Comparison of ENCODE assay signal across 18 cellular contexts in genomic region chr5:62514510-62515119, GRCh38.
A peak's percentile ranks its signal among the peaks of the same experiment; 100 is the strongest.
DNase-seq lines count a peak whose midpoint lies in the region; ATAC-seq, FAIRE-seq and TF ChIP-seq lines count a peak whose summit lies in the region.
"Had no signal": no experiment of that assay in that cellular context is flagged by ENCODE, and none has a peak within 500 bp of the region (broad histone marks: within the 10 kb centered on the region; RNA-seq: fewer than 3 reads in every experiment).

No MANE protein-coding gene starts in this region.

- DNase-seq in HepG2 (ENCODE audit: low spot score), result no peak
- DNase-seq in right lobe of liver, result no peak
- DNase-seq in K562 (ENCODE audit: extremely low read depth in 1 of 4, low spot score in 3 of 4), result no peak
- DNase-seq in neural crest cell (ENCODE audit: low read depth, low spot score), result no peak
- DNase-seq in cardiac septum (ENCODE audit: low spot score), result no peak
- DNase-seq in A673 (ENCODE audit: low spot score), result no peak
- DNase-seq in CD4-positive, alpha-beta memory T cell, result no peak
- DNase-seq: 8988T; C1 segment of cervical spinal cord; Caco-2; CD8-positive, alpha-beta T cell; DMS153; DND-41; GM23248; H7; HCEC 1CT had no signal

- H3K4me2 ChIP-seq in HepG2 (ENCODE audit: low read depth, low read length) (no peak overlapping the region), K562 (ENCODE audit: insufficient read depth, low read length) (no peak overlapping the region)
- H3K4me2 ChIP-seq: A549 had no signal

- H3K27me3 Mint-ChIP-seq in neural crest cell (ENCODE audit: low read depth), result no peaks in the 10 kb centered on the region
- H3K27me3 Mint-ChIP-seq in CD4-positive, alpha-beta memory T cell, result no peaks in the 10 kb centered on the region

- H4K20me1 ChIP-seq in HepG2 (ENCODE audit: insufficient read depth, low read length), result no peaks in the 10 kb centered on the region
- H4K20me1 ChIP-seq in K562 (replicated peaks; ENCODE audit: control insufficient read depth, insufficient read depth, low read length), result no peaks in the 10 kb centered on the region

- H3K4me1 ChIP-seq in HepG2 (ENCODE audit: insufficient read depth, low read length), result no peaks in the 10 kb centered on the region
- H3K4me1 ChIP-seq in right lobe of liver, result no peaks in the 10 kb centered on the region
- H3K4me1 ChIP-seq in K562 (replicated peaks in 1 of 2; ENCODE audit: control insufficient read depth in 2 of 2, insufficient read depth in 2 of 2, low read length in 2 of 2), result no peaks in the 10 kb centered on the region
- no peaks in the 10 kb centered on the region for H3K4me1 ChIP-seq in A673 (ENCODE audit: insufficient read depth, low read length, poor library complexity, severe bottlenecking)
- H3K4me1 ChIP-seq in CD4-positive, alpha-beta memory T cell (ENCODE audit: insufficient read depth, low read length), result no peaks in the 10 kb centered on the region
- H3K4me1 ChIP-seq: A549, Caco-2 had no signal

- H3K9me3 Mint-ChIP-seq in neural crest cell, result no peaks in the 10 kb centered on the region
- no peaks in the 10 kb centered on the region for H3K9me3 Mint-ChIP-seq in CD4-positive, alpha-beta memory T cell
- H3K9me3 Mint-ChIP-seq: CD8-positive, alpha-beta T cell had no signal

- no peak overlapping the region for H3K4me3 ChIP-seq in HepG2 (replicated peaks in 1 of 3; ENCODE audit: insufficient read depth in 1 of 3, low read depth in 2 of 3, low read length in 3 of 3)
- H3K4me3 ChIP-seq in right lobe of liver, result no peak overlapping the region
- H3K4me3 ChIP-seq in K562, result no peak overlapping the region
- no peak overlapping the region for H3K4me3 ChIP-seq in A673 (ENCODE audit: low read depth, low read length, poor library complexity, severe bottlenecking)
- H3K4me3 ChIP-seq in CD4-positive, alpha-beta memory T cell (ENCODE audit: low read length in 2 of 2), result no peak overlapping the region
- H3K4me3 ChIP-seq: A549, GM23248 had no signal

- H3K27ac ChIP-seq in HepG2 (ENCODE audit: extremely low read length, insufficient read depth, low read length) (no peak overlapping the region), right lobe of liver (no peak overlapping the region), K562 (ENCODE audit: extremely low read depth, low read depth, low read length) (no peak overlapping the region), A673 (ENCODE audit: low read depth, low read length, poor library complexity, severe bottlenecking) (no peak overlapping the region)
- H3K27ac ChIP-seq in CD4-positive, alpha-beta memory T cell (ENCODE audit: low read depth, low read length), result no peak overlapping the region
- H3K27ac ChIP-seq: A549, GM23248 had no signal

- H3K36me3 ChIP-seq in HepG2 (replicated peaks in 1 of 2; ENCODE audit: control insufficient read depth in 1 of 2, insufficient read depth in 2 of 2, low read length in 2 of 2) (peaks cover 0 to 5% of the 10 kb centered on the region in 2 experiments; a peak in 1 of 5 replicates), right lobe of liver (no peaks in the 10 kb centered on the region), K562 (ENCODE audit: control insufficient read depth, insufficient read depth, low read length) (peaks cover 41% of the 10 kb centered on the region; the same call in 2 of the 3 replicates), A673 (ENCODE audit: insufficient read depth, low read length, poor library complexity, severe bottlenecking) (no peaks in the 10 kb centered on the region)
- H3K36me3 ChIP-seq in CD4-positive, alpha-beta memory T cell (ENCODE audit: insufficient read depth, low read length), result no peaks in the 10 kb centered on the region

- TF ChIP-seq CTCF in HepG2 (CRISPR knock-in tag; IDR thresholded peaks at IDR 0.05), result no peak
- TF ChIP-seq CTCF in right lobe of liver (IDR thresholded peaks at IDR 0.05), result no peak
- TF ChIP-seq CTCF in K562 (IDR thresholded peaks at IDR 0.05 in 2 of 3, conservative IDR thresholded peaks at IDR 0.05 in 1 of 3; ENCODE audit: insufficient read depth in 2 of 3, low read depth in 1 of 3, low read length in 3 of 3), result no peak
- no peak for TF ChIP-seq CTCF in neural crest cell (conservative IDR thresholded peaks at IDR 0.05)
- no peak for TF ChIP-seq CTCF in A673 (conservative IDR thresholded peaks at IDR 0.05; ENCODE audit: low read depth, low read length)

- no peaks in the 10 kb centered on the region for H3K4me1 Mint-ChIP-seq in neural crest cell
- H3K4me1 Mint-ChIP-seq in CD4-positive, alpha-beta memory T cell, result peaks cover 0 to 3% (median 0%) of the 10 kb centered on the region in 4 donors

- WGBS in HepG2 (ENCODE audit: low lambda C conversion rate), result 79% methylated on average over 6 of the region's 6 CpGs
- 72% methylated on average over 5 of the region's 6 CpGs for WGBS in right lobe of liver (ENCODE audit: insufficient coverage, low coverage, low lambda C conversion rate, missing lambda C conversion rate)
- 90% methylated on average over 4 of the region's 6 CpGs for WGBS in K562 (ENCODE audit: insufficient coverage, low coverage, missing lambda C conversion rate)

- no peak for FAIRE-seq in HepG2 (lab: Jason Lieb, UNC)
- FAIRE-seq in K562 (lab: Jason Lieb, UNC), result no peak
- FAIRE-seq: A549, H1 had no signal

- peak overlapping the region; percentile 35 for H3K27ac Mint-ChIP-seq in neural crest cell (ENCODE audit: unreplicated experiment)
- H3K27ac Mint-ChIP-seq in CD4-positive, alpha-beta memory T cell, result peak overlapping the region in 1 of 7 donors; percentile 29
- H3K27ac Mint-ChIP-seq: CD8-positive, alpha-beta T cell had no signal

- no peaks in the 10 kb centered on the region for H3K27me3 ChIP-seq in HepG2 (ENCODE audit: control insufficient read depth in 1 of 2, insufficient read depth in 2 of 2, low read length in 2 of 2)
- no peaks in the 10 kb centered on the region for H3K27me3 ChIP-seq in right lobe of liver
- H3K27me3 ChIP-seq in K562 (ENCODE audit: control insufficient read depth in 2 of 2, insufficient read depth in 2 of 2, low read length in 2 of 2), result no peaks in the 10 kb centered on the region
- H3K27me3 ChIP-seq in A673 (replicated peaks; ENCODE audit: insufficient read depth, low read depth, low read length, poor library complexity), result no peaks in the 10 kb centered on the region
- no peaks in the 10 kb centered on the region for H3K27me3 ChIP-seq in CD4-positive, alpha-beta memory T cell (ENCODE audit: insufficient read depth, low read length)

- TF ChIP-seq POLR2A in HepG2 (IDR thresholded peaks at IDR 0.05; ENCODE audit: insufficient read depth in 1 of 2, low read depth in 2 of 2, low read length in 2 of 2) (no peak), right lobe of liver (IDR thresholded peaks at IDR 0.05) (no peak), K562 (conservative IDR thresholded peaks at IDR 0.05) (no peak)

- H2AFZ ChIP-seq in HepG2 (ENCODE audit: low read length), result no peak overlapping the region
- no peak overlapping the region for H2AFZ ChIP-seq in K562 (ENCODE audit: low read depth, low read length)
- H2AFZ ChIP-seq: GM23248 had no signal

- peaks cover 11% of the 10 kb centered on the region for H3K36me3 Mint-ChIP-seq in neural crest cell (ENCODE audit: low read depth)
- H3K36me3 Mint-ChIP-seq in CD4-positive, alpha-beta memory T cell, result peaks cover 34 to 36% of the 10 kb centered on the region in 2 donors

- no peak for ATAC-seq in HepG2
- no peak for ATAC-seq in right lobe of liver
- no peak for ATAC-seq in K562
- ATAC-seq: A549; CD8-positive, alpha-beta T cell had no signal

- POLR2A ChIA-PET in HepG2 (lab: Yijun Ruan, JAX), result no interaction called here
- POLR2A ChIA-PET in K562 (lab: Yijun Ruan, JAX), result interaction anchor here (0.7 kb wide), 1 partner anchor 121 kb away, joined by 3 read pairs; no protein-coding TSS in a partner anchor
- POLR2A ChIA-PET in A673 (lab: Charles Lee; ENCODE audit: low non-redundant PET), result no interaction called here
- POLR2A ChIA-PET in CD4-positive, alpha-beta memory T cell (lab: Charles Lee; ENCODE audit: partially characterized antibody), result no interaction called here

- H3K9me1 ChIP-seq in K562 (ENCODE audit: control insufficient read depth, insufficient read depth, low read length), result no peaks in the 10 kb centered on the region

- H3K9me3 ChIP-seq in HepG2 (ENCODE audit: low read length) (no peaks in the 10 kb centered on the region), right lobe of liver (no peaks in the 10 kb centered on the region), K562 (replicated peaks; ENCODE audit: control insufficient read depth, insufficient read depth, low read depth, low read length) (no peaks in the 10 kb centered on the region), A673 (ENCODE audit: low read depth, low read length, poor library complexity, severe bottlenecking) (no peaks in the 10 kb centered on the region)
- H3K9me3 ChIP-seq in CD4-positive, alpha-beta memory T cell (ENCODE audit: control insufficient read depth in 1 of 2, low read length in 2 of 2), result no peaks in the 10 kb centered on the region
- H3K9me3 ChIP-seq: A549, Caco-2 had no signal

- TF ChIP-seq EP300 in HepG2 (IDR thresholded peaks at IDR 0.05; ENCODE audit: low read depth in 2 of 2, low read length in 2 of 2) (no peak), HepG2 (CRISPR knock-in tag; IDR thresholded peaks at IDR 0.05; ENCODE audit: borderline replicate concordance) (no peak), K562 (IDR thresholded peaks at IDR 0.05; ENCODE audit: low read length) (no peak)

- BruUV-seq in HepG2 (replicated peaks; lab: Mats Ljungman, UMichigan), result no TSS peak
- no TSS peak for BruUV-seq in K562 (replicated peaks; lab: Mats Ljungman, UMichigan)
- BruUV-seq in A673 (replicated peaks; lab: Mats Ljungman, UMichigan), result no TSS peak

- intact Hi-C loops in HepG2 (cut with micrococcal nuclease; ENCODE audit: unreplicated experiment) (no loop called here), right lobe of liver (cut with DNase I) (no loop called here), K562 (cut with micrococcal nuclease) (no loop called here), cardiac septum (cut with DNase I) (no loop called here), A673 (cut with micrococcal nuclease; ENCODE audit: unreplicated experiment) (no loop called here)
- intact Hi-C loops in CD4-positive, alpha-beta memory T cell (cut with micrococcal nuclease), result no loop called here

- in situ Hi-C loops in HepG2 (cut with HindIII; ENCODE audit: extremely low pct_ligation_motif_present, low pct_unique_long_range_greater_than_20kb) (no loop called here), K562 (cut with MboI) (no loop called here)

- TF ChIP-seq RAD21 in HepG2 (CRISPR knock-in tag; IDR thresholded peaks at IDR 0.05) (no peak), K562 (CRISPR knock-in tag; conservative IDR thresholded peaks at IDR 0.05 in 1 of 2, IDR thresholded peaks at IDR 0.05 in 1 of 2) (no peak)

- H3K79me2 ChIP-seq in HepG2 (ENCODE audit: insufficient read depth, low read length) (no peaks in the 10 kb centered on the region), K562 (ENCODE audit: control insufficient read depth, insufficient read depth, low read length) (no peaks in the 10 kb centered on the region; the same call in 2 of the 3 replicates)

- no peak overlapping the region for H3K9ac ChIP-seq in HepG2 (ENCODE audit: insufficient read depth, low read depth, low read length)
- H3K9ac ChIP-seq in K562 (ENCODE audit: insufficient read depth in 1 of 2, low read depth in 2 of 2, low read length in 2 of 2), result no peak overlapping the region
- H3K9ac ChIP-seq: GM23248 had no signal

- H3K4me3 Mint-ChIP-seq in neural crest cell, result no peak overlapping the region
- H3K4me3 Mint-ChIP-seq in CD4-positive, alpha-beta memory T cell, result no peak overlapping the region
- H3K4me3 Mint-ChIP-seq: CD8-positive, alpha-beta T cell had no signal

- CTCF ChIA-PET in HepG2 (lab: Yijun Ruan, JAX; ENCODE audit: low intra/inter-chr PET ratio, low total read pairs) (no interaction called here), K562 (lab: Yijun Ruan, JAX; ENCODE audit: low intra/inter-chr PET ratio) (no interaction called here), A673 (lab: Charles Lee) (no interaction called here)
- CTCF ChIA-PET in CD4-positive, alpha-beta memory T cell (lab: Charles Lee; ENCODE audit: partially characterized antibody), result no interaction called here

Comparison
In these comparisons a context has a peak if more than half of its experiments do, and no peak if none do; other contexts are left out.
1. Of the 241 proteins assayed by ChIP-seq in both HepG2 and K562: peak only in HepG2: HNRNPK, PCBP1 and PCBP2; only in K562: none; in both: none; in neither: 238.